6 cellular contexts compared by ENCODE assay signal in genomic region chr5:53597894-53598293, GRCh38.
"Had no signal": no experiment of that assay in that cellular context is flagged by ENCODE, and none has a peak within 500 bp of the region (broad histone marks: within the 10 kb centered on the region; RNA-seq: fewer than 3 reads in every experiment).

No MANE protein-coding gene starts in this region.

- DNase-seq: IMR-90, KBM-7 had no signal

- H3K4me3 ChIP-seq: K562 had no signal

- ATAC-seq: HepG2, K562 had no signal

- H3K27ac ChIP-seq: HL-60 had no signal

- H3K4me3 Mint-ChIP-seq: IgD-negative memory B cell had no signal

- H3K27ac Mint-ChIP-seq: IgD-negative memory B cell had no signal

- H3K27me3 Mint-ChIP-seq: IgD-negative memory B cell had no signal
